ENCODE assay signal across 2 cellular contexts in the genomic region with DNA sequence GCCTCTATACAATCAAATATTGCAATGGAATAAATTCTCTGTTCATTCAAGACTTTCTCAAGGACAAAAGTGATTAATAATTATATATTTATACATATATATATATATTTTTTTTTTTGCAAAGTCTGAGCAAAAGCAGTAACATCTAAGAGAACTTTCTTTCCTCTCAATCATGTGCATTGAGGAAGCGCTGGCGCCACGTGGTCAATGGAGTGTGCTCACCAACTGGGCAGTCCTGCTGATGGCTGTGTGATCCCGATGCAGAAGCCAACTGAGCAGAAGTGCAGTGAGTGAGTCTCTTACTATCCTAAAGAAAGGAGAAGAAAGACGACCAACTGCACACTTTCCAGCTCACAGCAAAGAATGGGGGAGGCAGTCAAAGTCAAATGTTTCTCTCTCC.
TF ChIP-seq lines count a peak whose summit lies in the region.

No MANE protein-coding gene starts in this region.

TF ChIP-seq in liver, 16 proteins besides CTCF, POLR2A, EP300 and RAD21:
- no peak for TF ChIP-seq FOXA1 (IDR thresholded peaks at IDR 0.05)
- TF ChIP-seq ATF3 (IDR thresholded peaks at IDR 0.05): no peak
- no peak for TF ChIP-seq JUND (IDR thresholded peaks at IDR 0.05)
- no peak for TF ChIP-seq HNF4A (conservative IDR thresholded peaks at IDR 0.05)
- TF ChIP-seq GABPA (IDR thresholded peaks at IDR 0.05 in 1 of 2, conservative IDR thresholded peaks at IDR 0.05 in 1 of 2): no peak
- TF ChIP-seq SP1 (IDR thresholded peaks at IDR 0.05): no peak
- TF ChIP-seq RXRA (IDR thresholded peaks at IDR 0.05): no peak
- no peak for TF ChIP-seq YY1 (IDR thresholded peaks at IDR 0.05)
- TF ChIP-seq TAF1 (conservative IDR thresholded peaks at IDR 0.05): no peak
- TF ChIP-seq EGR1 (IDR thresholded peaks at IDR 0.05; ENCODE audit: low read depth in 2 of 2): no peak
- TF ChIP-seq HNF4G (IDR thresholded peaks at IDR 0.05): no peak
- TF ChIP-seq FOXA2 (IDR thresholded peaks at IDR 0.05): no peak
- TF ChIP-seq REST (IDR thresholded peaks at IDR 0.05): no peak
- TF ChIP-seq, protein P1, sequence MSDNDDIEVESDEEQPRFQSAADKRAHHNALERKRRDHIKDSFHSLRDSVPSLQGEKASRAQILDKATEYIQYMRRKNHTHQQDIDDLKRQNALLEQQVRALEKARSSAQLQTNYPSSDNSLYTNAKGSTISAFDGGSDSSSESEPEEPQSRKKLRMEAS (IDR thresholded peaks at IDR 0.05): no peak
- TF ChIP-seq NR2F2 (IDR thresholded peaks at IDR 0.05): no peak

TF ChIP-seq in HepG2, 621 proteins besides CTCF, POLR2A, EP300 and RAD21:
- TF ChIP-seq ZNF792 (CRISPR knock-in tag; IDR thresholded peaks at IDR 0.05) (no peak), PAXIP1 (CRISPR knock-in tag; conservative IDR thresholded peaks at IDR 0.05) (no peak), HOXD1 (CRISPR knock-in tag; IDR thresholded peaks at IDR 0.05) (no peak)
